In the genomic region with DNA sequence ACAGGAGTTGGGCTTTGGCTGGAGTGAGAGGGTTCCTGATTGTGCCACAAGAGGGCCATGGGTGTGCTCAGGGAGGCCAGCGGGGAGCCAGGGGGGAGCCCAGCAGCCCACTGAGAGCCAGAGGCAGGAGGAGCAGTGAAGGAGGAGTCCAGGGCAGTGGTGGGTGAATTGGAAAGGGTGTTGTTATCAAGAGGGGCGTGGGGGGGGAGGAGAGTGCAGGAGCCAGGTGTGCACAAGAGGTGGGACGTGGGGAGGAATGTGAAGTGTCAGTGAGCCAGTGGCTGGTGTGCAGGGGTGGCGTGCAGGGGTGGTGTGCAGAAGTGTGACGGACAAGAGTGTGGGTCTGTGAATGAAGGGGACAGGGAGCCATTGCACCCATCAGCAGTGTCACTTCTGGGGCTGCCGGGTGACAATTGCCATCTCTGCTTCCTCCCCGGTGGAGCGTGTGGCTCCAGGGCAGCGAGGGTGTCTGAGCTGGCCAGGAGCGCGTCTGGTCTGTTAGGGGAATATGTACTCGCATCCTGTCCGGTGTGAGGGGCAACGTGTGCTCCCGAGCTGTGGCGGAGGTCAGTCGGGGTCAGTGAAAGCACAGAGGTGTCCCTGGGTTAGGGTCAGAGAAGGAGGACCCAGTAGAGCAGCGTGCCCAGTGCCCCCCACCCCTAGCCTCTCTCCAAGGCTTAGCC, we compare ENCODE assay signal across 8 cellular contexts. TPM values are rescaled to one million over a fixed set of nuclear protein-coding genes. Genes with fewer than 3 reads are reported as not detected.
A peak's percentile ranks its signal among the peaks of the same experiment; 100 is the strongest.
DNase-seq lines count a peak whose midpoint lies in the region; ATAC-seq and TF ChIP-seq lines count a peak whose summit lies in the region.

No MANE protein-coding gene starts in this region.

- 16 to 32% (median 19%) methylated on average over 16 to 18 of the region's 18 CpGs for WGBS in stomach, 5 donors

- H3K36me3 ChIP-seq in stomach = no peaks in the 10 kb centered on the region

- peak overlapping the region; percentile 66 to 92 (median 78) for H3K4me3 ChIP-seq in stomach

- H3K27me3 Mint-ChIP-seq in brain = peaks cover 48% of the 10 kb centered on the region

- ATAC-seq in HG02840 (IDR thresholded peaks at IDR 0.05; ENCODE audit: low FRiP score, unreplicated experiment) = no peak
- ATAC-seq in HG03139 (IDR thresholded peaks at IDR 0.05; ENCODE audit: unreplicated experiment) = no peak

- TF ChIP-seq EP300 in stomach (IDR thresholded peaks at IDR 0.05) = no peak

- no peaks in the 10 kb centered on the region for H3K27me3 ChIP-seq in stomach

- peak overlapping the region; percentile 79 to 87 (median 81) for H3K4me3 Mint-ChIP-seq in brain

- H3K36me3 Mint-ChIP-seq in brain = no peaks in the 10 kb centered on the region

- peak overlapping the region; percentile 48 to 99 (median 97) for H3K27ac ChIP-seq in stomach

- TF ChIP-seq CTCF in brain (conservative IDR thresholded peaks at IDR 0.05) (peak in 1 of 2 experiments; percentile 31), stomach (IDR thresholded peaks at IDR 0.05) (peak in 5 of 7 experiments; percentile 32 to 83 (median 46))

- peaks cover 61% of the 10 kb centered on the region for H3K4me1 Mint-ChIP-seq in brain

- H3K9me3 Mint-ChIP-seq in brain = peaks cover 0 to 5% (median 0%) of the 10 kb centered on the region in 5 experiments

- H3K27ac Mint-ChIP-seq in brain = peak overlapping the region; percentile 56 to 83 (median 77)

- TF ChIP-seq POLR2A in stomach (IDR thresholded peaks at IDR 0.05) = no peak

- no peaks in the 10 kb centered on the region for H3K9me3 ChIP-seq in stomach

- peaks cover 54 to 83% (median 71%) of the 10 kb centered on the region in 4 donors for H3K4me1 ChIP-seq in stomach

- DNase-seq in NCI-H345 (lab: John Stamatoyannopoulos, UW) (peak; percentile 18), NCI-H345 treated with DMSO at 0.1 percent for 48 hours (lab: John Stamatoyannopoulos, UW; ENCODE audit: unreplicated experiment) (no peak), NOMO-1 treated with DMSO at 0.1 percent for 48 hours (lab: John Stamatoyannopoulos, UW; ENCODE audit: unreplicated experiment) (peak; percentile 56), islet precursor cell (peak; percentile 78), stomach (peak; percentile 46)

- intact Hi-C loops in stomach (cut with DNase I; ENCODE audit: low total_unique reads) = no loop called here

RNA-seq across cellular contexts. Expression of a gene that starts 1.7 kb away (rescaled TPM):
- polyA plus RNA-seq in brain (ENCODE audit: insufficient read depth, low read depth, low replicate concordance) (0.46 TPM), stomach (1 to 10 TPM; 2.7 to 5.4 (median 3.2) TPM)
- total RNA-seq in stomach = 10 to 100 TPM in 3 of 5 donors, 1 to 10 TPM in 1, not detected in 1; 2.6 to 69.2 (median 17.8) TPM

RNA-seq across cellular contexts. Expression of a gene that starts 18.3 kb away (rescaled TPM):
- 39.3 TPM for polyA plus RNA-seq in brain (ENCODE audit: insufficient read depth, low read depth, low replicate concordance)
- total RNA-seq in stomach = 100 to 1,000 TPM in 1 of 5 donors, 10 to 100 TPM in 4; 13.8 to 117 (median 54.8) TPM
- polyA plus RNA-seq in stomach = 100 to 1,000 TPM; 129 to 316 (median 153) TPM

RNA-seq across cellular contexts. Expression of a gene that starts 20.1 kb away (rescaled TPM):
- 18.0 TPM for polyA plus RNA-seq in brain (ENCODE audit: insufficient read depth, low read depth, low replicate concordance)
- total RNA-seq in stomach = 10 to 100 TPM in 4 of 5 donors, 1 to 10 TPM in 1; 7.0 to 88.9 (median 29.5) TPM
- polyA plus RNA-seq in stomach = 10 to 100 TPM; 11.8 to 30.3 (median 17.0) TPM

RNA-seq across cellular contexts. Expression of a gene that starts 30.0 kb away (rescaled TPM):
- polyA plus RNA-seq in brain (ENCODE audit: insufficient read depth, low read depth, low replicate concordance) (231 TPM), stomach (100 to 1,000 TPM; 109 to 203 (median 153) TPM)
- 100 to 1,000 TPM in 2 of 5 donors, 10 to 100 TPM in 3; 28.6 to 229 (median 97.9) TPM for total RNA-seq in stomach

RNA-seq across cellular contexts. Expression of a gene that starts 32.2 kb away (rescaled TPM):
- polyA plus RNA-seq in brain (ENCODE audit: insufficient read depth, low read depth, low replicate concordance) (0.29 TPM), stomach (1 to 10 TPM; 2.8 to 6.1 (median 5.5) TPM)
- 10 to 100 TPM in 1 of 5 donors, 1 to 10 TPM in 3, under 1 TPM in 1; 0.29 to 12.0 (median 3.5) TPM for total RNA-seq in stomach
